16 cellular contexts compared by ENCODE assay signal in genomic region chr22:43926349-43926710, GRCh38. TPM values are rescaled to one million over a fixed set of nuclear protein-coding genes. Genes with fewer than 3 reads are reported as not detected.
"Had no signal": no experiment of that assay in that cellular context is flagged by ENCODE, and none has a peak within 500 bp of the region (broad histone marks: within the 10 kb centered on the region; RNA-seq: fewer than 3 reads in every experiment).

No MANE protein-coding gene starts in this region.

- H3K36me3 ChIP-seq: cardiac muscle cell, left lung, tibial nerve had no signal

- H3K9me3 ChIP-seq: left lung had no signal

- ATAC-seq: activated CD8-positive, alpha-beta T cell treated with anti-CD3 and anti-CD28 coated beads for 36 hours; left lung had no signal

- H3K79me2 ChIP-seq: parathyroid adenoma had no signal

- FAIRE-seq: islet of Langerhans had no signal

- H2AFZ ChIP-seq: parathyroid adenoma had no signal

- H3K27me3 ChIP-seq: cardiac muscle cell had no signal

- H3K27ac ChIP-seq: cardiac muscle cell, left lung, parathyroid adenoma, tibial nerve had no signal

- H3K4me3 ChIP-seq: cardiac muscle cell, left lung, skin epidermis, tibial nerve had no signal

- H3K9ac ChIP-seq: parathyroid adenoma had no signal

- DNase-seq: activated CD4-positive, alpha-beta T cell treated with anti-CD3 and anti-CD28 coated beads for 4 hours; activated CD8-positive, alpha-beta memory T cell treated with anti-CD3 and anti-CD28 coated beads, Interleukin-2, amount 50 U/mL, for 4 hours; activated CD8-positive, alpha-beta T cell treated with anti-CD3 and anti-CD28 coated beads for 36 hours; activated naive CD8-positive, alpha-beta T cell treated with anti-CD3 and anti-CD28 coated beads, Interleukin-2, amount 10 ng/mL, durations not matched to agents 7 days and 5 days; aorta; left lung; T-helper 9 cell had no signal

- H3K4me1 ChIP-seq: parathyroid adenoma had no signal

RNA-seq across cellular contexts. Expression of gene PNPLA3, which starts 2.7 kb away (rescaled TPM):
- polyA plus RNA-seq: aorta had no signal

RNA-seq across cellular contexts. Expression of gene PNPLA5, which starts 34.5 kb away (rescaled TPM):
- total RNA-seq: activated CD8-positive, alpha-beta T cell treated with anti-CD3 and anti-CD28 coated beads for 36 hours; activated naive CD8-positive, alpha-beta T cell treated with anti-CD3 and anti-CD28 coated beads, Interleukin-2, amount 10 ng/mL, durations not matched to agents 7 days and 5 days; aorta; cardiac muscle cell; endothelial cell of umbilical vein; glomerular endothelial cell; left lung; mesenteric fat pad; tibial nerve had no signal
- polyA plus RNA-seq: cardiac muscle cell, endothelial cell of umbilical vein, neural cell had no signal
